Comparison of ENCODE assay signal across 19 cellular contexts in genomic region chr10:71908998-71909397, GRCh38.
"Had no signal": no experiment of that assay in that cellular context is flagged by ENCODE, and none has a peak within 500 bp of the region (broad histone marks: within the 10 kb centered on the region; RNA-seq: fewer than 3 reads in every experiment).

No MANE protein-coding gene starts in this region.

- H3K4me3 Mint-ChIP-seq: brain, mesothelial cell of epicardium, T-cell, WTC11 had no signal

- H3K36me3 Mint-ChIP-seq: activated naive CD4-positive, alpha-beta T cell treated with anti-CD3 and anti-CD28 coated beads, Interleukin-2, amount 50 U/mL, for 72 hours; mesothelial cell of epicardium; T-cell; WTC11 had no signal

- ATAC-seq: activated naive CD4-positive, alpha-beta T cell treated with anti-CD3 and anti-CD28 coated beads, Interleukin-2, amount 50 U/mL, for 72 hours; right lobe of liver; T-cell; WTC11 had no signal

- H3K4me1 Mint-ChIP-seq: mesothelial cell of epicardium had no signal

- DNase-seq: activated CD4-positive, alpha-beta T cell treated with anti-CD3 and anti-CD28 coated beads for 4 hours; activated CD4-positive, alpha-beta T cell treated with anti-CD3 and anti-CD28 coated beads, Interleukin-2, amount 50 U/mL, for 48 hours; activated CD8-positive, alpha-beta memory T cell treated with anti-CD3 and anti-CD28 coated beads, Interleukin-2, amount 50 U/mL, for 48 hours; activated effector memory CD4-positive, alpha-beta T cell treated with anti-CD3 and anti-CD28 coated beads, Interleukin-2, amount 50 U/mL, for 16 hours; aorta; caudate nucleus; dorsolateral prefrontal cortex; hippocampal formation; left ventricle myocardium inferior; nucleus accumbens; right lobe of liver; stimulated activated CD4-positive, alpha-beta T cell treated with anti-CD3 and anti-CD28 coated beads, Interleukin-1b, Interleukin-23, amount 100 ng/mL, for 48 hours; T-cell; T-helper 9 cell; transverse colon had no signal

- H3K27me3 Mint-ChIP-seq: brain had no signal

- H3K27ac Mint-ChIP-seq: activated naive CD4-positive, alpha-beta T cell treated with anti-CD3 and anti-CD28 coated beads, Interleukin-2, amount 50 U/mL, for 72 hours; brain; mesothelial cell of epicardium; T-cell; WTC11 had no signal
